ENCODE assay signal across 8 cellular contexts in genomic region chr12:11553871-11554533, GRCh38.
A peak's percentile ranks its signal among the peaks of the same experiment; 100 is the strongest.
DNase-seq lines count a peak whose midpoint lies in the region; ATAC-seq and TF ChIP-seq lines count a peak whose summit lies in the region.

No MANE protein-coding gene starts in this region.

- peak; percentile 75 to 80 for DNase-seq in AML-193 (lab: John Stamatoyannopoulos, UW)
- DNase-seq in NCI-H446 (lab: John Stamatoyannopoulos, UW), result peak; percentile 16 to 43
- DNase-seq in WTC11 (ENCODE audit: low spot score), result peak; percentile 36
- peak; percentile 52 for DNase-seq in endothelial cell (ENCODE audit: low spot score)
- peak; percentile 55 for DNase-seq in myocyte (ENCODE audit: low read depth)

- peak; percentile 75 for ATAC-seq in GM18498 (IDR thresholded peaks at IDR 0.05; ENCODE audit: unreplicated experiment)
- peak; percentile 87 for ATAC-seq in HG03159 (IDR thresholded peaks at IDR 0.05; ENCODE audit: unreplicated experiment)
- ATAC-seq in WTC11, result peak; percentile 88
- ATAC-seq in GM19324 (IDR thresholded peaks at IDR 0.05; ENCODE audit: low FRiP score, unreplicated experiment), result no peak

- H3K4me1 Mint-ChIP-seq in WTC11, result peaks cover 7% of the 10 kb centered on the region
- H3K4me1 Mint-ChIP-seq in endothelial cell (ENCODE audit: unreplicated experiment), result peaks cover 21% of the 10 kb centered on the region

- H3K27me3 Mint-ChIP-seq in WTC11 (ENCODE audit: low read depth) (no peaks in the 10 kb centered on the region), endothelial cell (ENCODE audit: unreplicated experiment) (no peaks in the 10 kb centered on the region)

- TF ChIP-seq CTCF in WTC11 (IDR thresholded peaks at IDR 0.05), result 0 out of 2 replicates have a peak, but pooled peaks have one; percentile 31
- peak; percentile 63 for TF ChIP-seq CTCF in endothelial cell (IDR thresholded peaks at IDR 0.05; ENCODE audit: unreplicated experiment)

- no peak overlapping the region for H3K4me3 Mint-ChIP-seq in WTC11
- H3K4me3 Mint-ChIP-seq in endothelial cell (ENCODE audit: unreplicated experiment), result no peak overlapping the region

- CTCF ChIA-PET in WTC11 (lab: Charles Lee), result interaction anchor here (0.8 to 2.6 kb wide), 3 partner anchors 12 to 479 kb away, joined by 3 to 16 read pairs (median 4); no protein-coding TSS in a partner anchor

- POLR2A ChIA-PET in WTC11 (lab: Charles Lee), result no interaction called here

- H3K9me3 Mint-ChIP-seq in WTC11 (peaks cover 6% of the 10 kb centered on the region), endothelial cell (ENCODE audit: unreplicated experiment) (no peaks in the 10 kb centered on the region)

- H3K27ac Mint-ChIP-seq in WTC11 (no peak overlapping the region), endothelial cell (ENCODE audit: unreplicated experiment) (no peak overlapping the region)

- H3K36me3 Mint-ChIP-seq in WTC11, result no peaks in the 10 kb centered on the region
- H3K36me3 Mint-ChIP-seq in endothelial cell (ENCODE audit: low read depth, unreplicated experiment), result no peaks in the 10 kb centered on the region

TF ChIP-seq in WTC11, 78 proteins besides CTCF, POLR2A, EP300 and RAD21:
- TF ChIP-seq, protein P1, sequence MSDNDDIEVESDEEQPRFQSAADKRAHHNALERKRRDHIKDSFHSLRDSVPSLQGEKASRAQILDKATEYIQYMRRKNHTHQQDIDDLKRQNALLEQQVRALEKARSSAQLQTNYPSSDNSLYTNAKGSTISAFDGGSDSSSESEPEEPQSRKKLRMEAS (CRISPR knock-in tag; IDR thresholded peaks at IDR 0.05), result no peak
- TF ChIP-seq, protein P2, sequence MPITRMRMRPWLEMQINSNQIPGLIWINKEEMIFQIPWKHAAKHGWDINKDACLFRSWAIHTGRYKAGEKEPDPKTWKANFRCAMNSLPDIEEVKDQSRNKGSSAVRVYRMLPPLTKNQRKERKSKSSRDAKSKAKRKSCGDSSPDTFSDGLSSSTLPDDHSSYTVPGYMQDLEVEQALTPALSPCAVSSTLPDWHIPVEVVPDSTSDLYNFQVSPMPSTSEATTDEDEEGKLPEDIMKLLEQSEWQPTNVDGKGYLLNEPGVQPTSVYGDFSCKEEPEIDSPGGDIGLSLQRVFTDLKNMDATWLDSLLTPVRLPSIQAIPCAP (CRISPR knock-in tag; IDR thresholded peaks at IDR 0.05), result no peak
- TF ChIP-seq, protein P3, sequence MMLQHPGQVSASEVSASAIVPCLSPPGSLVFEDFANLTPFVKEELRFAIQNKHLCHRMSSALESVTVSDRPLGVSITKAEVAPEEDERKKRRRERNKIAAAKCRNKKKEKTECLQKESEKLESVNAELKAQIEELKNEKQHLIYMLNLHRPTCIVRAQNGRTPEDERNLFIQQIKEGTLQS (CRISPR knock-in tag; conservative IDR thresholded peaks at IDR 0.05), result no peak
- no peak for TF ChIP-seq SOX15 (CRISPR knock-in tag; IDR thresholded peaks at IDR 0.05)
- TF ChIP-seq CDX4 (CRISPR knock-in tag; IDR thresholded peaks at IDR 0.05; ENCODE audit: borderline replicate concordance), result no peak
- TF ChIP-seq, protein P4, sequence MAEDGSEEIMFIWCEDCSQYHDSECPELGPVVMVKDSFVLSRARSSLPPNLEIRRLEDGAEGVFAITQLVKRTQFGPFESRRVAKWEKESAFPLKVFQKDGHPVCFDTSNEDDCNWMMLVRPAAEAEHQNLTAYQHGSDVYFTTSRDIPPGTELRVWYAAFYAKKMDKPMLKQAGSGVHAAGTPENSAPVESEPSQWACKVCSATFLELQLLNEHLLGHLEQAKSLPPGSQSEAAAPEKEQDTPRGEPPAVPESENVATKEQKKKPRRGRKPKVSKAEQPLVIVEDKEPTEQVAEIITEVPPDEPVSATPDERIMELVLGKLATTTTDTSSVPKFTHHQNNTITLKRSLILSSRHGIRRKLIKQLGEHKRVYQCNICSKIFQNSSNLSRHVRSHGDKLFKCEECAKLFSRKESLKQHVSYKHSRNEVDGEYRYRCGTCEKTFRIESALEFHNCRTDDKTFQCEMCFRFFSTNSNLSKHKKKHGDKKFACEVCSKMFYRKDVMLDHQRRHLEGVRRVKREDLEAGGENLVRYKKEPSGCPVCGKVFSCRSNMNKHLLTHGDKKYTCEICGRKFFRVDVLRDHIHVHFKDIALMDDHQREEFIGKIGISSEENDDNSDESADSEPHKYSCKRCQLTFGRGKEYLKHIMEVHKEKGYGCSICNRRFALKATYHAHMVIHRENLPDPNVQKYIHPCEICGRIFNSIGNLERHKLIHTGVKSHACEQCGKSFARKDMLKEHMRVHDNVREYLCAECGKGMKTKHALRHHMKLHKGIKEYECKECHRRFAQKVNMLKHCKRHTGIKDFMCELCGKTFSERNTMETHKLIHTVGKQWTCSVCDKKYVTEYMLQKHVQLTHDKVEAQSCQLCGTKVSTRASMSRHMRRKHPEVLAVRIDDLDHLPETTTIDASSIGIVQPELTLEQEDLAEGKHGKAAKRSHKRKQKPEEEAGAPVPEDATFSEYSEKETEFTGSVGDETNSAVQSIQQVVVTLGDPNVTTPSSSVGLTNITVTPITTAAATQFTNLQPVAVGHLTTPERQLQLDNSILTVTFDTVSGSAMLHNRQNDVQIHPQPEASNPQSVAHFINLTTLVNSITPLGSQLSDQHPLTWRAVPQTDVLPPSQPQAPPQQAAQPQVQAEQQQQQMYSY (CRISPR knock-in tag; IDR thresholded peaks at IDR 0.05), result no peak
- TF ChIP-seq, protein P5, sequence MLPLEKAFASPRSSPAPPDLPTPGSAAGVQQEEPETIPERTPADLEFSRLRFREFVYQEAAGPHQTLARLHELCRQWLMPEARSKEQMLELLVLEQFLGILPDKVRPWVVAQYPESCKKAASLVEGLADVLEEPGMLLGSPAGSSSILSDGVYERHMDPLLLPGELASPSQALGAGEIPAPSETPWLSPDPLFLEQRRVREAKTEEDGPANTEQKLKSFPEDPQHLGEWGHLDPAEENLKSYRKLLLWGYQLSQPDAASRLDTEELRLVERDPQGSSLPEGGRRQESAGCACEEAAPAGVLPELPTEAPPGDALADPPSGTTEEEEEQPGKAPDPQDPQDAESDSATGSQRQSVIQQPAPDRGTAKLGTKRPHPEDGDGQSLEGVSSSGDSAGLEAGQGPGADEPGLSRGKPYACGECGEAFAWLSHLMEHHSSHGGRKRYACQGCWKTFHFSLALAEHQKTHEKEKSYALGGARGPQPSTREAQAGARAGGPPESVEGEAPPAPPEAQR (CRISPR knock-in tag; IDR thresholded peaks at IDR 0.05), result no peak
